1 cellular context compared by ENCODE assay signal in the genomic region with DNA sequence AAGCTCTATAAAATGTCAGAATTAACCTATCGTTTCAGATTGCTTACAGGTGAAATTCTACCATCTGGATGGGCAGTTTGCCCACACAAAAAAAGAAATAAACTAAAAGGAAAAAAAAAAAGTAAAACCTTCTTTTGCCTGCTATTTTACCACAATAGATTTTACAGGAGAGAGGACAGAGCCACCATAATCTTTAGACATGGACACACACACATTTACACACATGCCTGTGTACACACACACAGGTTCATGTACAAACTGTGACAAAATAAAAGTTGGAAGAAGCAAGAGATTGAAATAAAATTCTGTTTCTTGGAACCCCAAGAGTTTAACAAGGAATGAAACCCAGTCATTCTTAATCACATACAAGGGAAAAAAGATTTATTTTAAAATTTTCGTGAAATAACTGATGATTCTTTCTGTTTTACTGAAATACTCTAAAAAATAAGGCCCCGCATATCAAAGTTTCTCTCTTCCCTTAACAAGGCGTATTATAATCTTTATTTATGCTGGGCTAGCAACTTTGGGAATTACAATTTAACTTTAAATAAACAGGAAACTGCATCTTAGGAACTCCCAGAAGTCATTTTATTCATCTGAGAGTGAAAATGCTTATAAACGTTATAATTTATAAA.
TF ChIP-seq lines count a peak whose summit lies in the region.

No MANE protein-coding gene starts in this region.

TF ChIP-seq in WTC11, 78 proteins besides CTCF, POLR2A, EP300 and RAD21 (continued from another document):
- TF ChIP-seq ZNF396 (CRISPR knock-in tag; IDR thresholded peaks at IDR 0.05; ENCODE audit: borderline replicate concordance), result no peak
- TF ChIP-seq NR1H2 (CRISPR knock-in tag; IDR thresholded peaks at IDR 0.05), result no peak
- TF ChIP-seq, protein P1, sequence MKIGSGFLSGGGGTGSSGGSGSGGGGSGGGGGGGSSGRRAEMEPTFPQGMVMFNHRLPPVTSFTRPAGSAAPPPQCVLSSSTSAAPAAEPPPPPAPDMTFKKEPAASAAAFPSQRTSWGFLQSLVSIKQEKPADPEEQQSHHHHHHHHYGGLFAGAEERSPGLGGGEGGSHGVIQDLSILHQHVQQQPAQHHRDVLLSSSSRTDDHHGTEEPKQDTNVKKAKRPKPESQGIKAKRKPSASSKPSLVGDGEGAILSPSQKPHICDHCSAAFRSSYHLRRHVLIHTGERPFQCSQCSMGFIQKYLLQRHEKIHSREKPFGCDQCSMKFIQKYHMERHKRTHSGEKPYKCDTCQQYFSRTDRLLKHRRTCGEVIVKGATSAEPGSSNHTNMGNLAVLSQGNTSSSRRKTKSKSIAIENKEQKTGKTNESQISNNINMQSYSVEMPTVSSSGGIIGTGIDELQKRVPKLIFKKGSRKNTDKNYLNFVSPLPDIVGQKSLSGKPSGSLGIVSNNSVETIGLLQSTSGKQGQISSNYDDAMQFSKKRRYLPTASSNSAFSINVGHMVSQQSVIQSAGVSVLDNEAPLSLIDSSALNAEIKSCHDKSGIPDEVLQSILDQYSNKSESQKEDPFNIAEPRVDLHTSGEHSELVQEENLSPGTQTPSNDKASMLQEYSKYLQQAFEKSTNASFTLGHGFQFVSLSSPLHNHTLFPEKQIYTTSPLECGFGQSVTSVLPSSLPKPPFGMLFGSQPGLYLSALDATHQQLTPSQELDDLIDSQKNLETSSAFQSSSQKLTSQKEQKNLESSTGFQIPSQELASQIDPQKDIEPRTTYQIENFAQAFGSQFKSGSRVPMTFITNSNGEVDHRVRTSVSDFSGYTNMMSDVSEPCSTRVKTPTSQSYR (CRISPR knock-in tag; IDR thresholded peaks at IDR 0.05), result no peak
- no peak for TF ChIP-seq JAZF1 (CRISPR knock-in tag; IDR thresholded peaks at IDR 0.05)
